ENCODE assay signal across 15 cellular contexts in the genomic region with DNA sequence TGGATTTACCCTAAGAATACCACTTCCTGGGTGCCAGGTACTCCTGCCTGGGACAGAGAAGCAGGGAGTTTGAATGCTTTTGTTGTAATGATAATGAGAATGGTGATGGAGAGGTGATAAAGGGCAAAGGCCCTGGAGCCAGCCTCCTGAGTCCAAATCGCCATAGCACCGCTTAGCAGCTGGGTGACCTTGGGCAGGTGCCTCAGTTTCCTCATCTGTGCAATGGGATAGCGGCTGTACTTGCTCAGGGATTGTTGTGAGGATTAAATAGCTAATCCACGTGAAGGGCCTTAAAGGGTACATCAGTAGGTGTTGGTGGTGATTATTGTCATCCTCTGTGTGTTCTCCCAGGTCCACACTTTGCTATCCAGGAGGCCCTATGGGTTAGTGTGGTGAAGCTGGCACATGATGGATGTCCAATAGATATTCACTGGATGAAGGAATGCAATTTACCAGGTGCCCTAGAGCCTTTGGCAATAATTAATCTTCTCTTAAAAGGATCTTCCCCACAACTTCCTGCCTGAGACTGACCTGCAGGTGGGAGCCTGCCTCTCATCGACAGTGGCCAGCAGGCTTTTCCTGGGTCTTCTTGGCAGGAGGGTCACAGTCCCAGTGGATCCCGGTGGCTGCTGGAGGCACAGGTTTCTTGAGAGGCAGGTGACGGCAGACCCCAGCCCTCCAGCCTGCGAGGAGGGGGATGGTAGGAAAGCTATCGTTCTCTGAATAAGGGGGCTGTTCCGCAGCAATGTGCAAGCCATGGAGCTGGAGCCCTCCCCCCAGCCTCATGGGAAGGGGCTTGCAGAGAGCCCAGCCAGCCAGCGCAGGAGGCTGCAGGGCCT.
DNase-seq lines count a peak whose midpoint lies in the region; ATAC-seq and TF ChIP-seq lines count a peak whose summit lies in the region.
"Had no signal": no experiment of that assay in that cellular context is flagged by ENCODE, and none has a peak within 500 bp of the region (broad histone marks: within the 10 kb centered on the region; RNA-seq: fewer than 3 reads in every experiment).

No MANE protein-coding gene starts in this region.

- no peak for TF ChIP-seq CTCF in right atrium auricular region (IDR thresholded peaks at IDR 0.05)
- TF ChIP-seq CTCF in osteocyte (IDR thresholded peaks at IDR 0.05): no peak

- intact Hi-C loops in Right ventricle myocardium superior (cut with DNase I): no loop called here
- intact Hi-C loops in activated T-helper 2 cell treated with anti-CD3 and anti-CD28 coated beads, Interferon-gamma antibody, Interleukin-2, Interleukin-4, amounts not matched to agents 10 μg/mL and 5 μg/mL and 100 μg/mL, durations not matched to agents 14 hours and 24 hours and 36 hours (cut with micrococcal nuclease): no loop called here
- intact Hi-C loops in Right ventricle myocardium inferior (cut with DNase I): no loop called here

- H3K4me1 Mint-ChIP-seq in osteocyte (ENCODE audit: unreplicated experiment): peaks cover 28% of the 10 kb centered on the region
- no peaks in the 10 kb centered on the region for H3K4me1 Mint-ChIP-seq in activated T-helper 2 cell treated with anti-CD3 and anti-CD28 coated beads, Interferon-gamma antibody, Interleukin-2, Interleukin-4, amounts not matched to agents 10 μg/mL and 5 μg/mL and 100 μg/mL, durations not matched to agents 14 hours and 24 hours and 36 hours (ENCODE audit: low read depth)
- H3K4me1 Mint-ChIP-seq: CD8-positive, alpha-beta memory T cell; stimulated activated naive B cell treated with anti-CD40 and anti-IgM and Interleukin-4, amounts not matched to agents 10 μg/mL and 1 μg/mL and 100 μg/mL, for 72 hours had no signal

- no peak overlapping the region for H3K4me3 Mint-ChIP-seq in osteocyte (ENCODE audit: unreplicated experiment)
- no peak overlapping the region for H3K4me3 Mint-ChIP-seq in activated T-helper 2 cell treated with anti-CD3 and anti-CD28 coated beads, Interferon-gamma antibody, Interleukin-2, Interleukin-4, amounts not matched to agents 10 μg/mL and 5 μg/mL and 100 μg/mL, durations not matched to agents 14 hours and 24 hours and 36 hours (ENCODE audit: low read depth)
- H3K4me3 Mint-ChIP-seq: CD8-positive, alpha-beta memory T cell; effector memory CD8-positive, alpha-beta T cell; stimulated activated naive B cell treated with anti-CD40 and anti-IgM and Interleukin-4, amounts not matched to agents 10 μg/mL and 1 μg/mL and 100 μg/mL, for 72 hours had no signal

- H3K27ac Mint-ChIP-seq in osteocyte (ENCODE audit: unreplicated experiment): no peak overlapping the region
- H3K27ac Mint-ChIP-seq in activated T-helper 2 cell treated with anti-CD3 and anti-CD28 coated beads, Interferon-gamma antibody, Interleukin-2, Interleukin-4, amounts not matched to agents 10 μg/mL and 5 μg/mL and 100 μg/mL, durations not matched to agents 14 hours and 24 hours and 36 hours: no peak overlapping the region
- H3K27ac Mint-ChIP-seq: CD8-positive, alpha-beta memory T cell; effector memory CD8-positive, alpha-beta T cell; stimulated activated naive B cell treated with anti-CD40 and anti-IgM and Interleukin-4, amounts not matched to agents 10 μg/mL and 1 μg/mL and 100 μg/mL, for 72 hours had no signal

- no peaks in the 10 kb centered on the region for H3K9me3 Mint-ChIP-seq in osteocyte (ENCODE audit: unreplicated experiment)
- no peaks in the 10 kb centered on the region for H3K9me3 Mint-ChIP-seq in activated T-helper 2 cell treated with anti-CD3 and anti-CD28 coated beads, Interferon-gamma antibody, Interleukin-2, Interleukin-4, amounts not matched to agents 10 μg/mL and 5 μg/mL and 100 μg/mL, durations not matched to agents 14 hours and 24 hours and 36 hours
- H3K9me3 Mint-ChIP-seq: CD8-positive, alpha-beta memory T cell; effector memory CD8-positive, alpha-beta T cell; stimulated activated naive B cell treated with anti-CD40 and anti-IgM and Interleukin-4, amounts not matched to agents 10 μg/mL and 1 μg/mL and 100 μg/mL, for 72 hours had no signal

- H3K9me3 ChIP-seq in right atrium auricular region (no peaks in the 10 kb centered on the region), esophagus (ENCODE audit: control insufficient read depth in 2 of 2, insufficient read depth in 1 of 2, low read depth in 1 of 2, low read length in 1 of 2) (no peaks in the 10 kb centered on the region)
- H3K9me3 ChIP-seq: upper lobe of left lung had no signal

- no peaks in the 10 kb centered on the region for H3K36me3 ChIP-seq in right atrium auricular region
- H3K36me3 ChIP-seq in esophagus (ENCODE audit: control insufficient read depth in 2 of 2, insufficient read depth in 2 of 2, low read length in 1 of 2): no peaks in the 10 kb centered on the region
- H3K36me3 ChIP-seq: upper lobe of left lung had no signal

- peaks cover 0 to 34% of the 10 kb centered on the region in 2 donors for H3K4me1 ChIP-seq in right atrium auricular region
- peaks cover 21 to 53% of the 10 kb centered on the region in 2 donors for H3K4me1 ChIP-seq in esophagus (ENCODE audit: control insufficient read depth in 2 of 2, insufficient read depth in 2 of 2, low read length in 1 of 2)

- WGBS in esophagus, 2 donors: 70 to 73% methylated on average over 11 of the region's 11 CpGs

- DNase-seq in right atrium auricular region (ENCODE audit: low spot score): peak; percentile 16
- DNase-seq in Right ventricle myocardium superior: no peak
- DNase-seq in osteocyte (ENCODE audit: extremely low spot score, unreplicated experiment): peak; percentile 44
- no peak for DNase-seq in hepatic stellate cell (ENCODE audit: low spot score)
- no peak for DNase-seq in activated T-helper 2 cell treated with anti-CD3 and anti-CD28 coated beads, Interferon-gamma antibody, Interleukin-2, Interleukin-4, amounts not matched to agents 10 μg/mL and 5 μg/mL and 100 μg/mL, durations not matched to agents 14 hours and 24 hours and 36 hours (ENCODE audit: low spot score)
- no peak for DNase-seq in foreskin melanocyte
- no peak for DNase-seq in Right ventricle myocardium inferior (ENCODE audit: missing footprints)
- DNase-seq: CD8-positive, alpha-beta memory T cell; DND-41; effector memory CD8-positive, alpha-beta T cell; midbrain; NCI-H345; stimulated activated naive B cell treated with anti-CD40 and anti-IgM and Interleukin-4, amounts not matched to agents 10 μg/mL and 1 μg/mL and 100 μg/mL, for 72 hours had no signal

- H3K27ac ChIP-seq in right atrium auricular region (no peak overlapping the region), esophagus (ENCODE audit: low read depth in 2 of 2, low read length in 1 of 2) (peak overlapping the region; percentile 77 to 89)
- H3K27ac ChIP-seq: upper lobe of left lung had no signal

- H3K27me3 ChIP-seq in right atrium auricular region: no peaks in the 10 kb centered on the region
- H3K27me3 ChIP-seq in esophagus (ENCODE audit: control insufficient read depth in 1 of 2, insufficient read depth in 2 of 2, low read length in 2 of 2): no peaks in the 10 kb centered on the region
- H3K27me3 ChIP-seq: upper lobe of left lung had no signal

- peaks cover 3% of the 10 kb centered on the region for H3K27me3 Mint-ChIP-seq in osteocyte (ENCODE audit: unreplicated experiment)
- no peaks in the 10 kb centered on the region for H3K27me3 Mint-ChIP-seq in activated T-helper 2 cell treated with anti-CD3 and anti-CD28 coated beads, Interferon-gamma antibody, Interleukin-2, Interleukin-4, amounts not matched to agents 10 μg/mL and 5 μg/mL and 100 μg/mL, durations not matched to agents 14 hours and 24 hours and 36 hours (ENCODE audit: low read depth)

- H3K36me3 Mint-ChIP-seq in osteocyte (ENCODE audit: unreplicated experiment): no peaks in the 10 kb centered on the region
- no peaks in the 10 kb centered on the region for H3K36me3 Mint-ChIP-seq in activated T-helper 2 cell treated with anti-CD3 and anti-CD28 coated beads, Interferon-gamma antibody, Interleukin-2, Interleukin-4, amounts not matched to agents 10 μg/mL and 5 μg/mL and 100 μg/mL, durations not matched to agents 14 hours and 24 hours and 36 hours (ENCODE audit: low read depth)
- H3K36me3 Mint-ChIP-seq: stimulated activated naive B cell treated with anti-CD40 and anti-IgM and Interleukin-4, amounts not matched to agents 10 μg/mL and 1 μg/mL and 100 μg/mL, for 72 hours had no signal

- H3K4me3 ChIP-seq in right atrium auricular region: no peak overlapping the region
- H3K4me3 ChIP-seq in esophagus (ENCODE audit: low read depth in 1 of 2, low read length in 2 of 2): no peak overlapping the region
- H3K4me3 ChIP-seq: upper lobe of left lung had no signal

- ATAC-seq in Right ventricle myocardium superior (ENCODE audit: poor library complexity) (no peak), Right ventricle myocardium inferior (no peak)
- ATAC-seq: effector memory CD8-positive, alpha-beta T cell; stimulated activated naive B cell treated with anti-CD40 and anti-IgM and Interleukin-4, amounts not matched to agents 10 μg/mL and 1 μg/mL and 100 μg/mL, for 72 hours had no signal

Comparison
In these comparisons a context has a peak if more than half of its experiments do, and no peak if none do; other contexts are left out.
1. DNase-seq: peak in right atrium auricular region (single experiment) and osteocyte (single experiment); none in Right ventricle myocardium superior (single experiment), hepatic stellate cell (single experiment), activated T-helper 2 cell treated with anti-CD3 and anti-CD28 coated beads, Interferon-gamma antibody, Interleukin-2, Interleukin-4, amounts not matched to agents 10 μg/mL and 5 μg/mL and 100 μg/mL, durations not matched to agents 14 hours and 24 hours and 36 hours (single experiment), foreskin melanocyte (single experiment) and Right ventricle myocardium inferior (single experiment).
2. H3K27ac ChIP-seq: peak in esophagus (2 of 2); none in right atrium auricular region (0 of 2).